In genomic region chr7:150406565-150407421, GRCh38 we compare ENCODE assay signal across 7 cellular contexts. TPM values are rescaled to one million over a fixed set of nuclear protein-coding genes. Genes with fewer than 3 reads are reported as not detected.
A peak's percentile ranks its signal among the peaks of the same experiment; 100 is the strongest.
DNase-seq lines count a peak whose midpoint lies in the region; ATAC-seq and TF ChIP-seq lines count a peak whose summit lies in the region.

No MANE protein-coding gene starts in this region.

- H3K4me3 ChIP-seq in body of pancreas (no peak overlapping the region), mucosa of stomach (ENCODE audit: low read length) (peak overlapping the region; percentile 52), vagina (peak overlapping the region; percentile 70 to 81)

- TF ChIP-seq CTCF in HFFc6 (IDR thresholded peaks at IDR 0.05) (no peak), body of pancreas (IDR thresholded peaks at IDR 0.05) (no peak), vagina (IDR thresholded peaks at IDR 0.05) (no peak)

- H3K4me1 ChIP-seq in body of pancreas (peaks cover 44% of the 10 kb centered on the region), mucosa of stomach (ENCODE audit: control insufficient read depth, insufficient read depth, low read length) (peaks cover 44% of the 10 kb centered on the region), vagina (peaks cover 25% of the 10 kb centered on the region)

- H3K36me3 Mint-ChIP-seq in HFFc6 (ENCODE audit: low read depth), result peaks cover 4% of the 10 kb centered on the region; the same call in 1 of the 2 replicates

- no peak for DNase-seq in HFFc6
- DNase-seq in NCI-H1694 treated with DMSO at 0.1 percent for 48 hours (lab: John Stamatoyannopoulos, UW), result peak; percentile 68
- peak in 2 of 4 donors; percentile 41 to 42 for DNase-seq in body of pancreas
- no peak for DNase-seq in vagina (ENCODE audit: extremely low spot score in 2 of 2)
- DNase-seq in anterior cingulate cortex (lab: John Stamatoyannopoulos, UW), result no peak

- H3K36me3 ChIP-seq in body of pancreas (replicated peaks in 1 of 2; ENCODE audit: insufficient read depth in 1 of 2, low read depth in 2 of 2) (no peaks in the 10 kb centered on the region), mucosa of stomach (ENCODE audit: control insufficient read depth, insufficient read depth, low read length) (no peaks in the 10 kb centered on the region), vagina (no peaks in the 10 kb centered on the region)

- peak overlapping the region; percentile 91 for H3K9ac ChIP-seq in mucosa of stomach (ENCODE audit: low read length)

- peak overlapping the region; percentile 95 for H3K4me3 Mint-ChIP-seq in HFFc6

- no peaks in the 10 kb centered on the region for H3K27me3 ChIP-seq in body of pancreas
- H3K27me3 ChIP-seq in mucosa of stomach (ENCODE audit: control insufficient read depth, insufficient read depth, low read length), result no peaks in the 10 kb centered on the region
- H3K27me3 ChIP-seq in vagina, result no peaks in the 10 kb centered on the region

- intact Hi-C loops in body of pancreas (cut with DNase I) (loop anchor here (10.0 kb wide), 1 partner anchor 122 kb away; no protein-coding TSS in a partner anchor), vagina (cut with DNase I) (no loop called here)

- H3K27ac ChIP-seq in body of pancreas, result peak overlapping the region; percentile 86 to 96 (median 91)
- H3K27ac ChIP-seq in vagina, result peak overlapping the region; percentile 93

- H3K9me3 ChIP-seq in body of pancreas, result no peaks in the 10 kb centered on the region
- no peaks in the 10 kb centered on the region for H3K9me3 ChIP-seq in mucosa of stomach (ENCODE audit: control insufficient read depth, low read length)
- H3K9me3 ChIP-seq in vagina, result no peaks in the 10 kb centered on the region

- H3K27ac Mint-ChIP-seq in HFFc6, result peak overlapping the region; percentile 66

- TF ChIP-seq POLR2A in body of pancreas (IDR thresholded peaks at IDR 0.05), result peak in 2 of 3 donors; percentile 7 to 26
- TF ChIP-seq POLR2A in vagina (IDR thresholded peaks at IDR 0.05), result no peak

- no peaks in the 10 kb centered on the region for H3K9me3 Mint-ChIP-seq in HFFc6

- 16% methylated on average over 10 of the region's 10 CpGs for WGBS in body of pancreas, 2 donors

- peaks cover 2% of the 10 kb centered on the region for H3K27me3 Mint-ChIP-seq in HFFc6 (ENCODE audit: insufficient read depth)

- ATAC-seq in GM18519 (IDR thresholded peaks at IDR 0.05; ENCODE audit: low FRiP score, unreplicated experiment) (peak; percentile 33), body of pancreas (peak; percentile 9)

- peaks cover 27% of the 10 kb centered on the region for H3K4me1 Mint-ChIP-seq in HFFc6 (ENCODE audit: low read depth)

RNA-seq across cellular contexts. Expression of gene ZNF775, which starts 27.7 kb away (rescaled TPM):
- 1 to 10 TPM; 2.7 to 3.8 (median 2.9) TPM for total RNA-seq in HFFc6 (2021; fragmentation: NEBNext Ultra II Directional; extraction: Animal tissue kit (Norgen Biotek cat#: 25700))
- total RNA-seq in body of pancreas (10 to 100 TPM in 1 of 2 donors, 1 to 10 TPM in 1; 6.0 to 10.2 TPM), vagina (4.4 TPM)

RNA-seq across cellular contexts. Expression of gene REPIN1, which starts 38.2 kb away (rescaled TPM):
- total RNA-seq in HFFc6 (2021; fragmentation: NEBNext Ultra II Directional; extraction: Animal tissue kit (Norgen Biotek cat#: 25700)), result 10 to 100 TPM; 68.8 to 78.3 (median 75.5) TPM
- total RNA-seq in body of pancreas, result 100 to 1,000 TPM in 1 of 2 donors, 10 to 100 TPM in 1; 77.0 to 117 TPM
- 49.4 TPM for total RNA-seq in vagina

RNA-seq across cellular contexts. Expression of gene GIMAP8, which starts 43.6 kb away (rescaled TPM):
- total RNA-seq in HFFc6 (2021; fragmentation: NEBNext Ultra II Directional; extraction: Animal tissue kit (Norgen Biotek cat#: 25700)), result not detected
- total RNA-seq in body of pancreas (1 to 10 TPM in 1 of 2 donors, under 1 TPM in 1; 0.99 to 5.4 TPM), vagina (9.6 TPM)

Comparison
In these comparisons a context has a peak if more than half of its experiments do, and no peak if none do; other contexts are left out.
1. H3K4me3 ChIP-seq: peak in mucosa of stomach (single experiment) and vagina (2 of 2); none in body of pancreas (0 of 2).
2. POLR2A ChIP-seq: peak in body of pancreas (2 of 3); none in vagina (0 of 2).